7 cellular contexts compared by ENCODE assay signal in the genomic region with DNA sequence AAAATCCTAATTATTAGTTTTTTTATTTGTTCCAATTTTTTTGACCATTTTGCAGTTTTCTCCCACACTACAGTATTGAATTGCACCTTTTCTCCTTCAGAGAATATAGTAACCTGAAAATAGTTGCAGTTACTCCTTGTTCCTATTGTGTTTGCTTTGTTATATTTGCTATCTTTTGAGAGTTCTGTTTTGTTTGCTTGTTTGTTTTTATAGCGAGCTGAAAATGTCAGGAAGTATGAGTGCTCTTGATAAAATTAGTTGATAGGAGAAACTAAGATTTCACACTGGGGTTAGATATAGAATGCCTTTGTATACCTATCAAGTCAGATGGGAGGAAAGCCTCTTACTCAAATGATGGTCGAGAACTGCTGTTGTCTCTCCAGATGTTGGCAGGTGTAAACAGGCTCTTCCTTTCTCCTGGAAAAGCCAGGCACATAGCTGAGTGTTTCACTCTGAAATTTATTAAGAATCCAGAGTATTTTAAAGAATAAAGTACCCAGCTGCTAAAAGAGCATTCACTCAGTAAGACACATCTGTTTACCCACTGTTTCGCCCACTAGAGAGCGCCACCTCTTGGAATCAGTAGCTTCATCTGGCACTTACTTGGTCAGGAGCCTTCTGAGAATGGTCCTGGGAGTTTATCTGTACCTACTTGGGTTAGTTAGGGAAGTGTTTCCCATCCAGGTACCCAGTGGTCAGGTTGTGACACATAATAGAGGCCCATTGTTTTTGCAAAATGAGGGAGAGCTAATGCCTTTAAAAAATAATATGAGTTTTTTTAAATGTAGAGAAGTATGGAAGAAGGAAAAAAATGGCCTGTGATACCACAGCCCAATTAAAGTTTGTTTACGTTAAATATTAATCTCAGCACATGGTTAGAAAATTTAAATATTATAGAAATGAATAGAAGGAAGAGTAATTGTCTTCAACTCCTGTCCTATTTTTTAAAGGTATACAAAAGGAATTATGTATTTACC. TPM values are rescaled to one million over a fixed set of nuclear protein-coding genes. Genes with fewer than 3 reads are reported as not detected.
DNase-seq lines count a peak whose midpoint lies in the region; ATAC-seq and TF ChIP-seq lines count a peak whose summit lies in the region.

No MANE protein-coding gene starts in this region.

- H3K9ac ChIP-seq in DND-41 (ENCODE audit: low read depth, low read length), result no peak overlapping the region

- no peaks in the 10 kb centered on the region for H3K27me3 ChIP-seq in DND-41 (ENCODE audit: insufficient read depth, low read length, poor library complexity)
- no peaks in the 10 kb centered on the region for H3K27me3 ChIP-seq in Panc1 (ENCODE audit: control insufficient read depth, insufficient read depth, low read length)

- ATAC-seq in DND-41 (ENCODE audit: insufficient read depth, low read depth) (peak; percentile 71; the same call in 2 of the 3 replicates), GM18870 (IDR thresholded peaks at IDR 0.05; ENCODE audit: unreplicated experiment) (peak; percentile 76), HG03135 (IDR thresholded peaks at IDR 0.05; ENCODE audit: unreplicated experiment) (peak; percentile 76), Panc1 (peak; percentile 84)

- H3K4me1 ChIP-seq in DND-41 (ENCODE audit: insufficient read depth, low read length) (no peaks in the 10 kb centered on the region), Panc1 (ENCODE audit: control insufficient read depth, insufficient read depth, low read length) (no peaks in the 10 kb centered on the region)

- in situ Hi-C loops in Panc1 (cut with HindIII; ENCODE audit: low pct_unique_long_range_greater_than_20kb, low sequenced_read_pairs), result no loop called here

- no peaks in the 10 kb centered on the region for H3K79me2 ChIP-seq in DND-41 (ENCODE audit: insufficient read depth, low read length)

- no peak overlapping the region for H3K4me2 ChIP-seq in DND-41 (ENCODE audit: insufficient read depth, low read length)

- H3K36me3 ChIP-seq in DND-41 (ENCODE audit: insufficient read depth, low read length), result no peaks in the 10 kb centered on the region; the same call in 1 of the 2 replicates
- peaks cover 41% of the 10 kb centered on the region for H3K36me3 ChIP-seq in Panc1 (ENCODE audit: control insufficient read depth, insufficient read depth, low read length)

- peak; percentile 23 for DNase-seq in DND-41
- no peak for DNase-seq in Panc1 (ENCODE audit: low read depth, low spot score)
- peak; percentile 61 for DNase-seq in fibroblast of mammary gland (ENCODE audit: low read depth)
- DNase-seq in stimulated activated CD8-positive, alpha-beta memory T cell treated with anti-CD3 and anti-CD28 coated beads, Interleukin-4, amount 100 ng/mL, for 48 hours, result peak; percentile 58
- no peak for DNase-seq in stimulated activated naive CD4-positive, alpha-beta T cell treated with Interleukin-2 at 50 U/mL for 16 hours (lab: John Stamatoyannopoulos, UW)

- TF ChIP-seq CTCF in DND-41 (IDR thresholded peaks at IDR 0.05; ENCODE audit: borderline replicate concordance, extremely low read depth, low read length, poor library complexity, severe bottlenecking) (peak; percentile 58), Panc1 (IDR thresholded peaks at IDR 0.05) (peak; percentile 88), fibroblast of mammary gland (conservative IDR thresholded peaks at IDR 0.05; ENCODE audit: control insufficient read depth, insufficient read depth, low read depth, low read length) (peak; percentile 81)

- H2AFZ ChIP-seq in DND-41 (ENCODE audit: low read depth, low read length), result no peak overlapping the region

- TSS peak; percentile 2 for BruUV-seq in Panc1 (replicated peaks; lab: Mats Ljungman, UMichigan)

- CTCF ChIA-PET in Panc1 (lab: Charles Lee), result interaction anchor here (1.0 to 1.2 kb wide), 2 partner anchors 16 to 101 kb away, joined by 4 to 6 read pairs; no protein-coding TSS in a partner anchor

- H3K9me3 ChIP-seq in DND-41 (ENCODE audit: insufficient read depth, low read length, severe bottlenecking) (no peaks in the 10 kb centered on the region), Panc1 (ENCODE audit: control insufficient read depth, insufficient read depth, low read depth, low read length) (no peaks in the 10 kb centered on the region)

- H3K4me3 ChIP-seq in DND-41 (ENCODE audit: low read depth in 1 of 2, low read length in 2 of 2) (no peak overlapping the region), Panc1 (ENCODE audit: low read depth in 2 of 2, low read length in 2 of 2) (no peak overlapping the region), fibroblast of mammary gland (ENCODE audit: control insufficient read depth, low read depth, low read length) (no peak overlapping the region)

- H3K27ac ChIP-seq in DND-41 (ENCODE audit: low read length) (no peak overlapping the region), Panc1 (ENCODE audit: low read length) (no peak overlapping the region)

- intact Hi-C loops in Panc1 (cut with micrococcal nuclease; ENCODE audit: unreplicated experiment), result no loop called here

- H4K20me1 ChIP-seq in DND-41 (ENCODE audit: insufficient read depth, low read length), result no peaks in the 10 kb centered on the region

- POLR2A ChIA-PET in Panc1 (lab: Charles Lee), result no interaction called here

RNA-seq across cellular contexts. Expression of a gene that starts 11.2 kb away (rescaled TPM):
- total RNA-seq in Panc1 (2021; ENCODE audit: unreplicated experiment), result 79.1 TPM
- polyA plus RNA-seq in Panc1 (2012; ENCODE audit: insufficient read length), result 66.4 TPM

RNA-seq across cellular contexts. Expression of a gene that starts 14.1 kb away (rescaled TPM):
- total RNA-seq in Panc1 (2021; ENCODE audit: unreplicated experiment), result not detected
- not detected for polyA plus RNA-seq in Panc1 (2012; ENCODE audit: insufficient read length)

RNA-seq across cellular contexts. Expression of a gene that starts 51.1 kb away (rescaled TPM):
- total RNA-seq in Panc1 (2021; ENCODE audit: unreplicated experiment), result 2.5 TPM
- 0.16 TPM for polyA plus RNA-seq in Panc1 (2012; ENCODE audit: insufficient read length)

Comparison
In these comparisons a context has a peak if more than half of its experiments do, and no peak if none do; other contexts are left out.
1. DNase-seq: peak in DND-41 (single experiment), fibroblast of mammary gland (single experiment) and stimulated activated CD8-positive, alpha-beta memory T cell treated with anti-CD3 and anti-CD28 coated beads, Interleukin-4, amount 100 ng/mL, for 48 hours (single experiment); none in Panc1 (single experiment) and stimulated activated naive CD4-positive, alpha-beta T cell treated with Interleukin-2 at 50 U/mL for 16 hours (single experiment).
2. Peak in every context shown above with its lines, with median percentiles within 50 percentile points of each other: ATAC-seq and CTCF ChIP-seq.